ENCODE assay signal across 8 cellular contexts in the genomic region with DNA sequence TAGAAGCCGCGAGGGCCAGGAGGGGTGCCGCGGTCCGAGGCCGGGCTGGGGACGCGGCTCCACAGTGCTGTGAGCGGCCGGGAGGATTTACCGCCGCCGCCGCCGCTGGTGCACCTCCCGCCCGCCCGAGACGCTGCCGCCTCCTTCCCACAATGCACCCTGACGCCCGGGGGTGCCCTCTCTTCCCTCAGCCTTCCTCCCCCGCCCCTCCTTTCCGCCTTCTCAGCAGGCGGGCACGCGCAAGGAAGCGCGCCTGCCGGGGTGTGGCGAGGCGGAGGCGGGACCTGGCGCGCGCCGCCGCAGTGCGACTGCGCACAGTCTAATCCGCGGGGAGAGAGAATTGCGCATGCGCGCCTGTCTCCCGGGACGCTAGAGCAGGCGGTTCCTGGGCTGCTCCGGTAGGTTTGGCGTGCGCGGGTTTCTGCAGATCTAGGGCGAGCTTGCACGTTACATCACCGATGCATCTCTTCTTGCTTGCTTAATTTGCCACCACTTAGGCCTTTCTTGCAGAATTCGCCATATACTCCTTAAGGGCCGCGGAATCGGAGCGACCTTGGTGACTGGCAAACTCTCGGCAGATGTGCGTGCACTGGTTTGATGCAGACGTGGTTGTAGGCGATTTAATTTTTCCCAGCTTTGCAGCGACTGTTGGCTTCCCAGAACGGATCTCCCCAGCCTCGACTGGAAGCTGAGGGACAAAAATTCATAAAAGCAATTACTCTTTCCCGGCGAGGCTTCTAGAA. TPM values are rescaled to one million over a fixed set of nuclear protein-coding genes. Genes with fewer than 3 reads are reported as not detected.
A peak's percentile ranks its signal among the peaks of the same experiment; 100 is the strongest.
DNase-seq lines count a peak whose midpoint lies in the region; ATAC-seq, FAIRE-seq and TF ChIP-seq lines count a peak whose summit lies in the region.

Gene GVQW3, plus strand, starts transcription at position 347 of the 743 bp plus-strand sequence. CDS start 506 bp downstream, outside the sequence.
Gene THAP12, minus strand, starts transcription at position 156 of the 743 bp plus-strand sequence. CDS start 296 bp downstream, outside the sequence.

- in situ Hi-C loops in G401 (cut with HindIII; ENCODE audit: low sequenced_read_pairs): loop anchor here (10.0 kb wide), 1 partner anchor 64 kb away; the partner anchor contains the start of gene EMSY

- no peaks in the 10 kb centered on the region for H3K36me3 ChIP-seq in neural cell (ENCODE audit: insufficient read depth, low read length)

- peak; percentile 53 for TF ChIP-seq RAD21 in neural cell (conservative IDR thresholded peaks at IDR 0.05)

- H3K4me3 ChIP-seq in LNCaP clone FGC (ENCODE audit: low read depth, low read length) (peak within 1 kb of the TSS; percentile 56), neural cell (ENCODE audit: low read length) (peak within 1 kb of the TSS; percentile 85)

- TF ChIP-seq CTCF in LNCaP clone FGC (IDR thresholded peaks at IDR 0.05; ENCODE audit: control insufficient read depth, extremely low read depth, insufficient read depth) (peak; percentile 57), neural cell (IDR thresholded peaks at IDR 0.05; ENCODE audit: poor library complexity, severe bottlenecking) (peak; percentile 65)

- no peaks in the 10 kb centered on the region for H3K9me3 ChIP-seq in neural cell (ENCODE audit: low read length)

- H3K79me2 ChIP-seq in neural cell (replicated peaks; ENCODE audit: insufficient read depth, low read length): peaks cover 53% of the 10 kb centered on the region

- H3K4me1 Mint-ChIP-seq in stimulated activated naive CD8-positive, alpha-beta T cell treated with anti-CD3 and anti-CD28 coated beads, Interleukin-15, amount 100 ng/mL, for 72 hours: peaks cover 76% of the 10 kb centered on the region

- DNase-seq in G401 (ENCODE audit: low spot score) (peak; percentile 96), H54 (ENCODE audit: insufficient read length, low spot score) (peak; percentile 97), LNCaP clone FGC (ENCODE audit: low read depth) (peak; percentile 88), RPMI8226 (peak; percentile 99), fibroblast of the conjunctiva (ENCODE audit: low read depth) (peak; percentile 98)
- DNase-seq in activated T-helper 9 cell treated with anti-CD3 and anti-CD28 coated beads, Interleukin-2, amount 50 U/mL, for 16 hours (ENCODE audit: low read depth): peak; percentile 97
- DNase-seq in stimulated activated naive CD8-positive, alpha-beta T cell treated with anti-CD3 and anti-CD28 coated beads, Interleukin-15, amount 100 ng/mL, for 72 hours: peak; percentile 98

- no peaks in the 10 kb centered on the region for H3K27me3 Mint-ChIP-seq in stimulated activated naive CD8-positive, alpha-beta T cell treated with anti-CD3 and anti-CD28 coated beads, Interleukin-15, amount 100 ng/mL, for 72 hours

- no peaks in the 10 kb centered on the region for H3F3A ChIP-seq in neural cell (ENCODE audit: insufficient read depth, low read length, poor library complexity, severe bottlenecking)

- H3K27ac ChIP-seq in neural cell (ENCODE audit: low read length): peak within 1 kb of the TSS; percentile 86

- H3K9me2 ChIP-seq in neural cell (ENCODE audit: insufficient read depth, low read length): no peaks in the 10 kb centered on the region

- peak; percentile 91 for ATAC-seq in stimulated activated naive CD8-positive, alpha-beta T cell treated with anti-CD3 and anti-CD28 coated beads, Interleukin-15, amount 100 ng/mL, for 72 hours

- H3K9me3 Mint-ChIP-seq in stimulated activated naive CD8-positive, alpha-beta T cell treated with anti-CD3 and anti-CD28 coated beads, Interleukin-15, amount 100 ng/mL, for 72 hours: no peaks in the 10 kb centered on the region

- peak within 1 kb of the TSS; percentile 81 for H3K4me2 ChIP-seq in neural cell (ENCODE audit: low read length)

- peak within 1 kb of the TSS; percentile 74 for H3K9ac ChIP-seq in neural cell (ENCODE audit: low read length)

- peak; percentile 45 for TF ChIP-seq EP300 in neural cell (conservative IDR thresholded peaks at IDR 0.05; ENCODE audit: poor library complexity, severe bottlenecking)

- no peaks in the 10 kb centered on the region for H3K27me3 ChIP-seq in neural cell (ENCODE audit: insufficient read depth, low read depth, low read length)

- H4K20me1 ChIP-seq in neural cell (ENCODE audit: insufficient read depth): no peaks in the 10 kb centered on the region

- H3K4me3 Mint-ChIP-seq in stimulated activated naive CD8-positive, alpha-beta T cell treated with anti-CD3 and anti-CD28 coated beads, Interleukin-15, amount 100 ng/mL, for 72 hours: peak within 1 kb of the TSS; percentile 92 to 95

- peak; percentile 50 for FAIRE-seq in H54 (lab: Jason Lieb, UNC)

- H3K27ac Mint-ChIP-seq in stimulated activated naive CD8-positive, alpha-beta T cell treated with anti-CD3 and anti-CD28 coated beads, Interleukin-15, amount 100 ng/mL, for 72 hours: peak within 1 kb of the TSS; percentile 96 to 97

- H2AFZ ChIP-seq in neural cell (ENCODE audit: low read depth, low read length): peak within 1 kb of the TSS; percentile 35

- peak; percentile 82 for TF ChIP-seq POLR2A in H54 (IDR thresholded peaks at IDR 0.05; ENCODE audit: low read depth, low read length)

TF ChIP-seq in neural cell, 6 proteins besides CTCF, POLR2A, EP300 and RAD21:
- TF ChIP-seq POLR2AphosphoS5 (IDR thresholded peaks at IDR 0.05) (peak; percentile 94), REST (IDR thresholded peaks at IDR 0.05; ENCODE audit: borderline replicate concordance) (peak; percentile 86), MXI1 (conservative IDR thresholded peaks at IDR 0.05; ENCODE audit: poor library complexity, severe bottlenecking) (peak; percentile 91), SMC3 (conservative IDR thresholded peaks at IDR 0.05; ENCODE audit: poor library complexity) (peak; percentile 63), TAF1 (IDR thresholded peaks at IDR 0.05; ENCODE audit: low read depth) (peak; percentile 77), EZH2 (IDR thresholded peaks at IDR 0.05; ENCODE audit: borderline replicate concordance, insufficient read depth, low read length, poor library complexity, severe bottlenecking) (no peak)

RNA-seq across cellular contexts. Expression of gene GVQW3, which starts in this region (rescaled TPM):
- total RNA-seq in G401 (2014; rRNA removed; shearing (Covaris generic)): 1.4 and 5.2 TPM in 2 replicates
- 17.2 and 24.0 TPM in 2 replicates for polyA plus RNA-seq in neural cell
- polyA minus RNA-seq in neural cell: 54.8 and 55.7 TPM in 2 replicates

RNA-seq across cellular contexts. Expression of gene THAP12, which starts in this region (rescaled TPM):
- total RNA-seq in G401 (2014; rRNA removed; shearing (Covaris generic)): 62.3 and 82.0 TPM in 2 replicates
- polyA plus RNA-seq in neural cell: 107 and 110 TPM in 2 replicates
- 110 and 122 TPM in 2 replicates for polyA minus RNA-seq in neural cell

Comparison
In these comparisons a context has a peak if more than half of its experiments do, and no peak if none do; other contexts are left out.
1. Peak in every context shown above with its lines: DNase-seq, ATAC-seq, H3K4me3 ChIP-seq and H3K27ac ChIP-seq.